8 cellular contexts compared by ENCODE assay signal in genomic region chr6:144151010-144151727, GRCh38.
DNase-seq lines count a peak whose midpoint lies in the region; ATAC-seq and TF ChIP-seq lines count a peak whose summit lies in the region.

No MANE protein-coding gene starts in this region.

- no peaks in the 10 kb centered on the region for H3K9me3 Mint-ChIP-seq in memory B cell

- ATAC-seq in GM19463 (IDR thresholded peaks at IDR 0.05; ENCODE audit: unreplicated experiment) = peak; percentile 52
- ATAC-seq in HG03575 (IDR thresholded peaks at IDR 0.05; ENCODE audit: extremely low read depth, insufficient number of reproducible peaks, low FRiP score, unreplicated experiment) = peak; percentile 45
- ATAC-seq in memory B cell (ENCODE audit: low read depth) = peak; percentile 49

- H3K4me1 Mint-ChIP-seq in memory B cell = peaks cover 19% of the 10 kb centered on the region

- DNase-seq in Ammon's horn (ENCODE audit: low spot score) (peak; percentile 20), memory B cell (ENCODE audit: low spot score in 2 of 2) (peak; percentile 26 to 32), SHP77 treated with DMSO at 0.1 percent for 48 hours (lab: John Stamatoyannopoulos, UW) (no peak)
- peak; percentile 59 for DNase-seq in central memory CD4-positive, alpha-beta T cell
- peak; percentile 15 to 38 for DNase-seq in stimulated activated CD8-positive, alpha-beta memory T cell treated with anti-CD3 and anti-CD28 coated beads, Interleukin-2, amount 100 ng/mL, for 48 hours (ENCODE audit: low read depth in 2 of 2)

- TF ChIP-seq CTCF in VCaP (conservative IDR thresholded peaks at IDR 0.05) = 0 out of 2 replicates have a peak, but pooled peaks have one; percentile 6

- H3K27ac Mint-ChIP-seq in memory B cell = peak overlapping the region; percentile 93

- H3K27me3 Mint-ChIP-seq in memory B cell = no peaks in the 10 kb centered on the region

- H3K4me3 Mint-ChIP-seq in memory B cell = peak overlapping the region; percentile 93

- peak overlapping the region; percentile 46; the same call in 1 of the 2 replicates for H3K27ac ChIP-seq in VCaP

- no peaks in the 10 kb centered on the region for H3K36me3 Mint-ChIP-seq in memory B cell
